ENCODE assay signal across 8 cellular contexts in genomic region chr18:14415806-14416205, GRCh38.
DNase-seq lines count a peak whose midpoint lies in the region; ATAC-seq, FAIRE-seq and TF ChIP-seq lines count a peak whose summit lies in the region.
"Not testable (repeated sequence)": the region's sequence is repeated elsewhere in the genome, so short reads cannot be mapped to it uniquely, and the experiment has no call there.

No MANE protein-coding gene starts in this region.

- not testable (repeated sequence) for H3K4me3 Mint-ChIP-seq in CD4-positive, alpha-beta T cell; activated naive CD8-positive, alpha-beta T cell treated with anti-CD3 and anti-CD28 coated beads, Interleukin-2, amount 50 U/mL, for 24 hours

- in situ Hi-C loops in KBM-7 (cut with MboI; ENCODE audit: low pct_unique_long_range_greater_than_20kb, low sequenced_read_pairs); Panc1 (cut with HindIII; ENCODE audit: low pct_unique_long_range_greater_than_20kb, low sequenced_read_pairs): not testable (repeated sequence)

- H3K27me3 Mint-ChIP-seq in CD4-positive, alpha-beta T cell; activated naive CD8-positive, alpha-beta T cell treated with anti-CD3 and anti-CD28 coated beads, Interleukin-2, amount 50 U/mL, for 24 hours: not testable (repeated sequence)

- intact Hi-C loops in CD4-positive, alpha-beta T cell (cut with DNase I, micrococcal nuclease); Panc1 (cut with micrococcal nuclease; ENCODE audit: unreplicated experiment); pancreas (cut with DNase I): not testable (repeated sequence)

- not testable (repeated sequence) for BruUV-seq in Panc1 (replicated peaks; lab: Mats Ljungman, UMichigan)

- H3K36me3 ChIP-seq in Panc1 (ENCODE audit: control insufficient read depth, insufficient read depth, low read length); pancreas: not testable (repeated sequence)

- peak; percentile 48 for TF ChIP-seq CTCF in CD4-positive, alpha-beta T cell (IDR thresholded peaks at IDR 0.05)
- TF ChIP-seq CTCF in Panc1 (IDR thresholded peaks at IDR 0.05), result peak; percentile 27; the same call in 1 of the 2 replicates
- TF ChIP-seq CTCF in pancreas (IDR thresholded peaks at IDR 0.05), result peak in 3 of 4 donors; percentile 22 to 27 (median 26)

- not testable (repeated sequence) for H3K27ac Mint-ChIP-seq in CD4-positive, alpha-beta T cell; activated naive CD8-positive, alpha-beta T cell treated with anti-CD3 and anti-CD28 coated beads, Interleukin-2, amount 50 U/mL, for 24 hours

- not testable (repeated sequence) for H3K4me1 ChIP-seq in Panc1 (ENCODE audit: control insufficient read depth, insufficient read depth, low read length); pancreas

- DNase-seq in CD4-positive, alpha-beta T cell, result peak; percentile 4 to 51 (median 32)
- DNase-seq in KBM-7 (peak; percentile 32), glomerular visceral epithelial cell (ENCODE audit: extremely low spot score) (peak; percentile 6), pancreas (peak in 3 of 6 donors; percentile 24 to 67 (median 30))
- not testable (repeated sequence) for DNase-seq in Panc1 (ENCODE audit: low read depth, low spot score)
- DNase-seq in activated CD8-positive, alpha-beta memory T cell treated with anti-CD3 and anti-CD28 coated beads for 24 hours, result peak; percentile 69
- DNase-seq in activated naive CD8-positive, alpha-beta T cell treated with anti-CD3 and anti-CD28 coated beads, Interleukin-2, amount 50 U/mL, for 24 hours, result peak; percentile 25
- DNase-seq in stimulated activated CD8-positive, alpha-beta memory T cell treated with anti-CD3 and anti-CD28 coated beads, Interleukin-4, amount 100 ng/mL, for 48 hours, result peak; percentile 56

- H3K4me3 ChIP-seq in Panc1 (ENCODE audit: low read depth in 2 of 2, low read length in 2 of 2), result not testable (repeated sequence)
- H3K4me3 ChIP-seq in pancreas, result peak overlapping the region in 1 of 4 donors; percentile 23

- CTCF ChIA-PET in CD4-positive, alpha-beta T cell (lab: Charles Lee); Panc1 (lab: Charles Lee): not testable (repeated sequence)

- H3K9me3 Mint-ChIP-seq in CD4-positive, alpha-beta T cell; activated naive CD8-positive, alpha-beta T cell treated with anti-CD3 and anti-CD28 coated beads, Interleukin-2, amount 50 U/mL, for 24 hours: not testable (repeated sequence)

- WGBS in pancreas, 2 donors, result 1 to 2% methylated on average over 7 to 8 of the region's 8 CpGs

- H3K4me1 Mint-ChIP-seq in CD4-positive, alpha-beta T cell (ENCODE audit: low read depth); activated naive CD8-positive, alpha-beta T cell treated with anti-CD3 and anti-CD28 coated beads, Interleukin-2, amount 50 U/mL, for 24 hours: not testable (repeated sequence)

- H3K36me3 Mint-ChIP-seq in CD4-positive, alpha-beta T cell (ENCODE audit: low read depth); activated naive CD8-positive, alpha-beta T cell treated with anti-CD3 and anti-CD28 coated beads, Interleukin-2, amount 50 U/mL, for 24 hours (ENCODE audit: low read depth): not testable (repeated sequence)

- not testable (repeated sequence) for H3K27me3 ChIP-seq in CD4-positive, alpha-beta T cell (ENCODE audit: control insufficient read depth, insufficient read depth, low read length); Panc1 (ENCODE audit: control insufficient read depth, insufficient read depth, low read length); pancreas

- not testable (repeated sequence) for H3K9me3 ChIP-seq in CD4-positive, alpha-beta T cell (ENCODE audit: control insufficient read depth, low read length); Panc1 (ENCODE audit: control insufficient read depth, insufficient read depth, low read depth, low read length); pancreas

- POLR2A ChIA-PET in CD4-positive, alpha-beta T cell (lab: Charles Lee); Panc1 (lab: Charles Lee): not testable (repeated sequence)

- not testable (repeated sequence) for H3K27ac ChIP-seq in CD4-positive, alpha-beta T cell (ENCODE audit: low read depth, low read length); Panc1 (ENCODE audit: low read length); pancreas

- not testable (repeated sequence) for FAIRE-seq in pancreas (lab: Jason Lieb, UNC)

- not testable (repeated sequence) for ATAC-seq in CD4-positive, alpha-beta T cell (ENCODE audit: poor library complexity); Panc1; activated naive CD8-positive, alpha-beta T cell treated with anti-CD3 and anti-CD28 coated beads, Interleukin-2, amount 50 U/mL, for 24 hours; pancreas
